ENCODE assay signal across 27 cellular contexts in genomic region chr17:29718446-29719039, GRCh38.
DNase-seq lines count a peak whose midpoint lies in the region; ATAC-seq and TF ChIP-seq lines count a peak whose summit lies in the region.
"Had no signal": no experiment of that assay in that cellular context is flagged by ENCODE, and none has a peak within 500 bp of the region (broad histone marks: within the 10 kb centered on the region; RNA-seq: fewer than 3 reads in every experiment).

No MANE protein-coding gene starts in this region.

- H4K12ac ChIP-seq in trophoblast cell (ENCODE audit: low read depth, low read length), result no peak overlapping the region

- H2AFZ ChIP-seq in GM23338 (no peak overlapping the region), trophoblast cell (ENCODE audit: insufficient read depth, low read length, poor library complexity) (no peak overlapping the region)

- H4K91ac ChIP-seq in trophoblast cell (ENCODE audit: low read depth, low read length), result peak overlapping the region; percentile 28

- no peaks in the 10 kb centered on the region for H3K36me3 ChIP-seq in GM23338 (ENCODE audit: insufficient read depth)
- H3K36me3 ChIP-seq in trophoblast cell (ENCODE audit: control insufficient read depth in 1 of 2, insufficient read depth in 2 of 2, low read length in 2 of 2), result no peaks in the 10 kb centered on the region
- H3K36me3 ChIP-seq: esophagus muscularis mucosa, upper lobe of right lung had no signal

- no peak overlapping the region for H4K8ac ChIP-seq in trophoblast cell (ENCODE audit: low read depth, low read length)

- no peaks in the 10 kb centered on the region for H3K9me3 ChIP-seq in trophoblast cell (ENCODE audit: insufficient read depth, low read depth, low read length)
- H3K9me3 ChIP-seq: esophagus muscularis mucosa, SK-N-SH, upper lobe of right lung had no signal

- H3K23ac ChIP-seq in trophoblast cell (ENCODE audit: low read length), result no peak overlapping the region

- H3K9ac ChIP-seq in trophoblast cell (ENCODE audit: low read length), result no peak overlapping the region
- H3K9ac ChIP-seq: KMS-11, SK-N-SH had no signal

- H2BK12ac ChIP-seq in trophoblast cell (ENCODE audit: low read length), result peak overlapping the region; percentile 83

- intact Hi-C loops in CD14-positive monocyte (cut with micrococcal nuclease) (no loop called here), cardiac septum (cut with DNase I) (no loop called here)

- H3K36me3 Mint-ChIP-seq in CD14-positive monocyte, result peaks cover 33 to 61% of the 10 kb centered on the region in 2 donors
- no peaks in the 10 kb centered on the region for H3K36me3 Mint-ChIP-seq in GM23338 (ENCODE audit: low read depth)
- peaks cover 8% of the 10 kb centered on the region for H3K36me3 Mint-ChIP-seq in activated naive CD8-positive, alpha-beta T cell treated with anti-CD3 and anti-CD28 coated beads, Interleukin-2, amount 50 U/mL, for 24 hours (ENCODE audit: low read depth)

- H3K4me3 Mint-ChIP-seq in CD14-positive monocyte (peak overlapping the region in 1 of 2 donors; percentile 6), GM23338 (no peak overlapping the region)
- no peak overlapping the region for H3K4me3 Mint-ChIP-seq in activated naive CD8-positive, alpha-beta T cell treated with anti-CD3 and anti-CD28 coated beads, Interleukin-2, amount 50 U/mL, for 24 hours
- H3K4me3 Mint-ChIP-seq: activated CD4-positive, alpha-beta memory T cell treated with anti-CD3 and anti-CD28 coated beads, Interleukin-2, amount 10 ng/mL, durations not matched to agents 7 days and 5 days; T-helper 1 cell treated with Interleukin-12 subunit alpha and Interleukin-12 subunit beta and Interleukin-4 antibody, amounts not matched to agents 30 μg/mL and 1 μg/mL, for 36 hours had no signal

- peaks cover 9% of the 10 kb centered on the region for H3K79me1 ChIP-seq in trophoblast cell (ENCODE audit: low read length)

- H3K27me3 Mint-ChIP-seq in CD14-positive monocyte (ENCODE audit: low read depth in 3 of 3) (peaks cover 0 to 1% (median 0%) of the 10 kb centered on the region in 3 donors), GM23338 (ENCODE audit: insufficient read depth, low read depth, poor library complexity) (peaks cover 3% of the 10 kb centered on the region)
- no peaks in the 10 kb centered on the region for H3K27me3 Mint-ChIP-seq in activated naive CD8-positive, alpha-beta T cell treated with anti-CD3 and anti-CD28 coated beads, Interleukin-2, amount 50 U/mL, for 24 hours
- H3K27me3 Mint-ChIP-seq: activated CD4-positive, alpha-beta memory T cell treated with anti-CD3 and anti-CD28 coated beads, Interleukin-2, amount 10 ng/mL, durations not matched to agents 7 days and 5 days had no signal

- WGBS in trophoblast cell (ENCODE audit: extremely low coverage, insufficient coverage, insufficient read length), result no CpG with 5 or more reads among the region's 8 CpGs

- no peaks in the 10 kb centered on the region for H4K20me1 ChIP-seq in GM23338 (replicated peaks; ENCODE audit: insufficient read depth)

- peak overlapping the region; percentile 10 to 98 (median 71) for H3K27ac Mint-ChIP-seq in CD14-positive monocyte
- H3K27ac Mint-ChIP-seq in GM23338, result no peak overlapping the region
- peak overlapping the region; percentile 17 for H3K27ac Mint-ChIP-seq in activated naive CD8-positive, alpha-beta T cell treated with anti-CD3 and anti-CD28 coated beads, Interleukin-2, amount 50 U/mL, for 24 hours
- H3K27ac Mint-ChIP-seq: activated CD4-positive, alpha-beta memory T cell treated with anti-CD3 and anti-CD28 coated beads, Interleukin-2, amount 10 ng/mL, durations not matched to agents 7 days and 5 days; T-helper 1 cell treated with Interleukin-12 subunit alpha and Interleukin-12 subunit beta and Interleukin-4 antibody, amounts not matched to agents 30 μg/mL and 1 μg/mL, for 36 hours had no signal

- H3K79me2 ChIP-seq in GM23338 (replicated peaks; ENCODE audit: insufficient read depth), result no peaks in the 10 kb centered on the region
- no peaks in the 10 kb centered on the region for H3K79me2 ChIP-seq in trophoblast cell (ENCODE audit: control insufficient read depth, insufficient read depth, low read length, poor library complexity)

- ATAC-seq in GM23338, result peak; percentile 83
- no peak for ATAC-seq in activated naive CD8-positive, alpha-beta T cell treated with anti-CD3 and anti-CD28 coated beads, Interleukin-2, amount 50 U/mL, for 24 hours
- ATAC-seq in HG03432 (IDR thresholded peaks at IDR 0.05; ENCODE audit: unreplicated experiment), result no peak
- ATAC-seq: foreskin keratinocyte, GM12878, left lobe of liver, upper lobe of right lung had no signal

- peak overlapping the region; percentile 64 for H3K4ac ChIP-seq in trophoblast cell (ENCODE audit: low read depth, low read length)

- no peak overlapping the region for H2AK5ac ChIP-seq in trophoblast cell (ENCODE audit: low read length)

- H3K4me1 ChIP-seq in GM23338 (ENCODE audit: insufficient read depth) (peaks cover 20% of the 10 kb centered on the region; the same call in 1 of the 2 replicates), trophoblast cell (ENCODE audit: control insufficient read depth in 1 of 2, insufficient read depth in 2 of 2, low read length in 2 of 2) (peaks cover 9 to 12% of the 10 kb centered on the region in 2 experiments)

- no peak overlapping the region for H2BK5ac ChIP-seq in trophoblast cell (ENCODE audit: low read depth, low read length, poor library complexity)

- no peak overlapping the region for H3K27ac ChIP-seq in GM23338 (ENCODE audit: low read depth)
- no peak overlapping the region for H3K27ac ChIP-seq in trophoblast cell (ENCODE audit: low read depth, low read length)
- H3K27ac ChIP-seq: coronary artery, esophagus muscularis mucosa, foreskin keratinocyte, KMS-11, skin epidermis, upper lobe of right lung had no signal

- H3K4me1 Mint-ChIP-seq in CD14-positive monocyte, result peaks cover 95% of the 10 kb centered on the region
- peaks cover 37% of the 10 kb centered on the region for H3K4me1 Mint-ChIP-seq in GM23338
- peaks cover 84% of the 10 kb centered on the region for H3K4me1 Mint-ChIP-seq in activated naive CD8-positive, alpha-beta T cell treated with anti-CD3 and anti-CD28 coated beads, Interleukin-2, amount 50 U/mL, for 24 hours

- DNase-seq in CD14-positive monocyte (ENCODE audit: low spot score) (no peak), GM23338 (ENCODE audit: low spot score) (peak; percentile 43), trophoblast cell (peak; percentile 24 to 62), superior temporal gyrus (ENCODE audit: extremely low spot score) (no peak), cardiac septum (ENCODE audit: low spot score) (no peak)
- no peak for DNase-seq in activated naive CD8-positive, alpha-beta T cell treated with anti-CD3 and anti-CD28 coated beads, Interleukin-2, amount 50 U/mL, for 24 hours
- DNase-seq: activated CD4-positive, alpha-beta memory T cell treated with anti-CD3 and anti-CD28 coated beads, Interleukin-2, amount 10 ng/mL, durations not matched to agents 7 days and 5 days; activated CD4-positive, alpha-beta T cell treated with anti-CD3 and anti-CD28 coated beads for 1 hour; activated gamma-delta T cell treated with Interleukin-2 at 50 U/mL for 16 hours; C1 segment of cervical spinal cord; EL; foreskin keratinocyte; NCI-H146; NCI-H446 treated with DMSO at 0.1 percent for 48 hours; retina; SK-N-SH; stimulated activated CD4-positive, alpha-beta T cell treated with anti-CD3 and anti-CD28 coated beads, Interleukin-1b, Interleukin-23, amount 100 ng/mL, for 48 hours; stimulated activated CD8-positive, alpha-beta memory T cell treated with anti-CD3 and anti-CD28 coated beads, Interleukin-4, amount 100 ng/mL, for 48 hours; upper lobe of right lung had no signal

- H3K14ac ChIP-seq in trophoblast cell (ENCODE audit: low read length), result no peak overlapping the region

- H3K9me3 Mint-ChIP-seq in CD14-positive monocyte (peaks cover 0 to 6% (median 0%) of the 10 kb centered on the region in 7 donors), GM23338 (no peaks in the 10 kb centered on the region)
- no peaks in the 10 kb centered on the region for H3K9me3 Mint-ChIP-seq in activated naive CD8-positive, alpha-beta T cell treated with anti-CD3 and anti-CD28 coated beads, Interleukin-2, amount 50 U/mL, for 24 hours
- H3K9me3 Mint-ChIP-seq: activated CD4-positive, alpha-beta memory T cell treated with anti-CD3 and anti-CD28 coated beads, Interleukin-2, amount 10 ng/mL, durations not matched to agents 7 days and 5 days; T-helper 1 cell treated with Interleukin-12 subunit alpha and Interleukin-12 subunit beta and Interleukin-4 antibody, amounts not matched to agents 30 μg/mL and 1 μg/mL, for 36 hours had no signal

- H3K4me3 ChIP-seq in GM23338 (no peak overlapping the region), trophoblast cell (ENCODE audit: low read depth, low read length) (no peak overlapping the region)
- H3K4me3 ChIP-seq: coronary artery, esophagus muscularis mucosa, GM12878, skin epidermis, upper lobe of right lung had no signal

- no peak overlapping the region for H3K18ac ChIP-seq in trophoblast cell (ENCODE audit: low read length)

- H3K27me3 ChIP-seq in GM23338 (ENCODE audit: insufficient read depth) (no peaks in the 10 kb centered on the region), trophoblast cell (ENCODE audit: insufficient read depth, low read length) (no peaks in the 10 kb centered on the region)
- H3K27me3 ChIP-seq: esophagus muscularis mucosa, foreskin keratinocyte, upper lobe of right lung had no signal

- peak overlapping the region; percentile 45; the same call in 1 of the 2 replicates for H3K4me2 ChIP-seq in GM23338
- H3K4me2 ChIP-seq in trophoblast cell (ENCODE audit: low read length), result no peak overlapping the region
- H3K4me2 ChIP-seq: KMS-11, SK-N-SH had no signal

- H3F3A ChIP-seq in GM23338 (replicated peaks; ENCODE audit: low read depth), result no peaks in the 10 kb centered on the region

- no peaks in the 10 kb centered on the region for H3K9me2 ChIP-seq in GM23338 (ENCODE audit: insufficient read depth)
- H3K9me2 ChIP-seq: SK-N-SH had no signal

- H2BK120ac ChIP-seq in trophoblast cell (ENCODE audit: insufficient read depth, low read length, poor library complexity), result no peak overlapping the region

- no peak for TF ChIP-seq CTCF in CD14-positive monocyte (IDR thresholded peaks at IDR 0.05)
- TF ChIP-seq CTCF in GM23338 (conservative IDR thresholded peaks at IDR 0.05; ENCODE audit: low read depth in 2 of 2), result no peak

TF ChIP-seq in GM23338, 12 proteins besides CTCF, POLR2A, EP300 and RAD21 (continues in another document):
- TF ChIP-seq POLR2AphosphoS5 (IDR thresholded peaks at IDR 0.05; ENCODE audit: low read depth) (no peak), NANOG (IDR thresholded peaks at IDR 0.05; ENCODE audit: borderline replicate concordance) (no peak), ETS1 (IDR thresholded peaks at IDR 0.05) (no peak), CREB1 (CRISPR knock-in tag; IDR thresholded peaks at IDR 0.05; ENCODE audit: low read depth) (no peak)

Comparison
In these comparisons a context has a peak if more than half of its experiments do, and no peak if none do; other contexts are left out.
1. DNase-seq: peak in GM23338 (single experiment) and trophoblast cell (2 of 2); none in CD14-positive monocyte (single experiment), activated naive CD8-positive, alpha-beta T cell treated with anti-CD3 and anti-CD28 coated beads, Interleukin-2, amount 50 U/mL, for 24 hours (single experiment), superior temporal gyrus (single experiment) and cardiac septum (single experiment).